1 cellular context compared by ENCODE assay signal in genomic region chr18:23452728-23453656, GRCh38.
TF ChIP-seq lines count a peak whose summit lies in the region.

Gene RIOK3 (plus strand): TSS chr18:23453287. CDS start chr18:23453440, 153 bp downstream.

TF ChIP-seq in HepG2, 621 proteins besides CTCF, POLR2A, EP300 and RAD21 (continued from another document and continues in another):
- TF ChIP-seq EEA1 (CRISPR knock-in tag; IDR thresholded peaks at IDR 0.05; ENCODE audit: borderline replicate concordance): no peak
- TF ChIP-seq MTA3 (CRISPR knock-in tag; IDR thresholded peaks at IDR 0.05): no peak
- TF ChIP-seq IRF2 (CRISPR knock-in tag; IDR thresholded peaks at IDR 0.05): 0 out of 2 replicates have a peak, but pooled peaks have one; percentile 38
- TF ChIP-seq RBM22 (optimal IDR thresholded peaks at IDR 0.05; ENCODE audit: low read length): no peak
- no peak for TF ChIP-seq SMAD9 (CRISPR knock-in tag; IDR thresholded peaks at IDR 0.05)
- TF ChIP-seq REL (CRISPR knock-in tag; conservative IDR thresholded peaks at IDR 0.05): 0 out of 2 replicates have a peak, but pooled peaks have one; percentile 52
- TF ChIP-seq ZNF782 (CRISPR knock-in tag; IDR thresholded peaks at IDR 0.05; ENCODE audit: borderline replicate concordance): peak; percentile 41; the same call in 1 of the 2 replicates
- peak; percentile 84 for TF ChIP-seq ZMYM4 (CRISPR knock-in tag; IDR thresholded peaks at IDR 0.05)
- TF ChIP-seq SRSF4 (IDR thresholded peaks at IDR 0.05; ENCODE audit: low read depth, low read length, poor library complexity, severe bottlenecking): no peak
- TF ChIP-seq CREB3 (CRISPR knock-in tag; IDR thresholded peaks at IDR 0.05): no peak
- peak; percentile 14 for TF ChIP-seq NR2F6 (IDR thresholded peaks at IDR 0.05)
- peak; percentile 58; the same call in 1 of the 2 replicates for TF ChIP-seq NR2F6 (CRISPR knock-in tag; IDR thresholded peaks at IDR 0.05)
- TF ChIP-seq NFAT5 (CRISPR knock-in tag; IDR thresholded peaks at IDR 0.05): no peak
- peak; percentile 65; the same call in 1 of the 2 replicates for TF ChIP-seq GMEB1 (CRISPR knock-in tag; IDR thresholded peaks at IDR 0.05; ENCODE audit: borderline replicate concordance)
- TF ChIP-seq ZBTB33 (CRISPR knock-in tag; IDR thresholded peaks at IDR 0.05): no peak
- TF ChIP-seq SAP130 (CRISPR knock-in tag; IDR thresholded peaks at IDR 0.05; ENCODE audit: low read depth): peak; percentile 99
- peak; percentile 39; the same call in 1 of the 2 replicates for TF ChIP-seq DR1 (CRISPR knock-in tag; IDR thresholded peaks at IDR 0.05)
- TF ChIP-seq REXO4 (CRISPR knock-in tag; IDR thresholded peaks at IDR 0.05; ENCODE audit: borderline replicate concordance): no peak
- peak; percentile 53; the same call in 1 of the 2 replicates for TF ChIP-seq BHLHE40 (IDR thresholded peaks at IDR 0.05; ENCODE audit: low read length)
- TF ChIP-seq ZGPAT (CRISPR knock-in tag; IDR thresholded peaks at IDR 0.05): peak; percentile 59; the same call in 1 of the 2 replicates
- TF ChIP-seq ARNTL (CRISPR knock-in tag; IDR thresholded peaks at IDR 0.05): peak; percentile 94
- TF ChIP-seq NR2C2 (CRISPR knock-in tag; IDR thresholded peaks at IDR 0.05; ENCODE audit: borderline replicate concordance): peak; percentile 81
- no peak for TF ChIP-seq MTF1 (CRISPR knock-in tag; IDR thresholded peaks at IDR 0.05)
- TF ChIP-seq AKNA (CRISPR knock-in tag; IDR thresholded peaks at IDR 0.05; ENCODE audit: borderline replicate concordance): no peak
- TF ChIP-seq AGO1 (IDR thresholded peaks at IDR 0.05; ENCODE audit: low read depth, low read length, poor library complexity, severe bottlenecking): peak; percentile 74
- peak; percentile 61; the same call in 1 of the 2 replicates for TF ChIP-seq SP5 (CRISPR knock-in tag; IDR thresholded peaks at IDR 0.05; ENCODE audit: borderline replicate concordance, low read depth)
- no peak for TF ChIP-seq MATR3 (CRISPR knock-in tag; IDR thresholded peaks at IDR 0.05)
- TF ChIP-seq KMT2A (CRISPR knock-in tag; IDR thresholded peaks at IDR 0.05): peak; percentile 87
- TF ChIP-seq NCOA1 (CRISPR knock-in tag; IDR thresholded peaks at IDR 0.05): no peak
- TF ChIP-seq ZNF326 (CRISPR knock-in tag; IDR thresholded peaks at IDR 0.05; ENCODE audit: borderline replicate concordance): no peak
- no peak for TF ChIP-seq ZC3H4 (CRISPR knock-in tag; IDR thresholded peaks at IDR 0.05; ENCODE audit: borderline replicate concordance)
- TF ChIP-seq STAT6 (CRISPR knock-in tag; IDR thresholded peaks at IDR 0.05; ENCODE audit: borderline replicate concordance): peak; percentile 35; the same call in 1 of the 2 replicates
- no peak for TF ChIP-seq ZNF749 (CRISPR knock-in tag; IDR thresholded peaks at IDR 0.05; ENCODE audit: borderline replicate concordance)
- peak; percentile 85; the same call in 1 of the 2 replicates for TF ChIP-seq ZNF891 (CRISPR knock-in tag; IDR thresholded peaks at IDR 0.05)
- peak; percentile 45; the same call in 1 of the 2 replicates for TF ChIP-seq NCOR1 (IDR thresholded peaks at IDR 0.05; ENCODE audit: borderline replicate concordance, low read length)
